ENCODE assay signal across 17 cellular contexts in genomic region chr17:2309338-2310143, GRCh38. TPM values are rescaled to one million over a fixed set of nuclear protein-coding genes. Genes with fewer than 3 reads are reported as not detected.
A peak's percentile ranks its signal among the peaks of the same experiment; 100 is the strongest.
DNase-seq lines count a peak whose midpoint lies in the region; ATAC-seq and TF ChIP-seq lines count a peak whose summit lies in the region.
"Had no signal": no experiment of that assay in that cellular context is flagged by ENCODE, and none has a peak within 500 bp of the region (broad histone marks: within the 10 kb centered on the region; RNA-seq: fewer than 3 reads in every experiment).

No MANE protein-coding gene starts in this region.

- 67 to 71% (median 69%) methylated on average over 6 of the region's 6 CpGs for whole genome bisulfite sequencing in adrenal gland, 4 donors

- H3K27me3 ChIP-seq in adrenal gland: no peaks in the 10 kb centered on the region
- no peaks in the 10 kb centered on the region for H3K27me3 ChIP-seq in tibial artery
- H3K27me3 ChIP-seq: heart left ventricle had no signal

- DNase-seq in left cardiac atrium (peak; percentile 59), left ventricle myocardium superior (no peak), adrenal gland (peak in 6 of 7 donors; percentile 30 to 70 (median 50)), fibroblast of villous mesenchyme (ENCODE audit: low read depth) (peak; percentile 87), tibial artery (no peak), nucleus accumbens (lab: John Stamatoyannopoulos, UW) (no peak), GM19238 (ENCODE audit: insufficient read length, low spot score) (no peak), T-helper 2 cell (no peak)
- DNase-seq: activated CD4-positive, CD25-positive, alpha-beta regulatory T cell; activated effector memory CD4-positive, alpha-beta T cell treated with anti-CD3 and anti-CD28 coated beads, Interleukin-2, amount 50 U/mL, for 16 hours; CD4-positive, alpha-beta T cell; DMS53; heart left ventricle; NCI-H187; NCI-H524; SHP77 treated with DMSO at 0.1 percent for 48 hours; stimulated activated naive CD4-positive, alpha-beta T cell treated with Interleukin-2 at 50 U/mL for 16 hours had no signal

- no peak for TF ChIP-seq POLR2A in adrenal gland (IDR thresholded peaks at IDR 0.05)

- H3K4me3 ChIP-seq in adrenal gland (no peak overlapping the region), fibroblast of villous mesenchyme (ENCODE audit: low read depth, low read length) (no peak overlapping the region), tibial artery (no peak overlapping the region)
- H3K4me3 ChIP-seq: heart left ventricle had no signal

- H3K36me3 ChIP-seq in adrenal gland (replicated peaks in 1 of 2): no peaks in the 10 kb centered on the region
- H3K36me3 ChIP-seq in tibial artery: no peaks in the 10 kb centered on the region

- H3K4me1 ChIP-seq in adrenal gland (replicated peaks in 1 of 2): peaks cover 0 to 10% of the 10 kb centered on the region in 2 donors
- peaks cover 0 to 20% (median under 1%) of the 10 kb centered on the region in 4 donors for H3K4me1 ChIP-seq in tibial artery

- H3K9me3 ChIP-seq in adrenal gland (replicated peaks in 1 of 3) (no peaks in the 10 kb centered on the region), tibial artery (no peaks in the 10 kb centered on the region)
- H3K9me3 ChIP-seq: heart left ventricle had no signal

- intact Hi-C loops in left cardiac atrium (cut with DNase I) (no loop called here), left ventricle myocardium superior (cut with micrococcal nuclease) (no loop called here), adrenal gland (cut with DNase I) (loop anchor here in 1 of 2 donors (5.0 kb wide), 1 partner anchor 38 kb away; no protein-coding TSS in a partner anchor), tibial artery (cut with DNase I; ENCODE audit: low total_unique reads) (no loop called here)

- H3K27ac ChIP-seq in adrenal gland: peak overlapping the region in 2 of 5 donors; percentile 17 to 21
- H3K27ac ChIP-seq in tibial artery: peak overlapping the region; percentile 6 to 18

- peak; percentile 41 to 61 for ATAC-seq in left cardiac atrium
- no peak for ATAC-seq in left ventricle myocardium superior
- ATAC-seq: heart left ventricle had no signal

- TF ChIP-seq CTCF in adrenal gland (IDR thresholded peaks at IDR 0.05): no peak
- no peak for TF ChIP-seq CTCF in fibroblast of villous mesenchyme (IDR thresholded peaks at IDR 0.05; ENCODE audit: insufficient read depth, low read depth, low read length)
- no peak for TF ChIP-seq CTCF in tibial artery (IDR thresholded peaks at IDR 0.05)

RNA-seq across cellular contexts. Expression of gene SRR, which starts 5.8 kb away (rescaled TPM):
- 10 to 100 TPM in 1 of 2 donors, 1 to 10 TPM in 1; 8.7 to 14.5 TPM for total RNA-seq in left cardiac atrium
- total RNA-seq in left ventricle myocardium superior: 7.6 TPM
- 10 to 100 TPM in 7 of 8 donors, 1 to 10 TPM in 1; 9.3 to 58.6 (median 19.7) TPM for total RNA-seq in adrenal gland
- 10 to 100 TPM in 1 of 3 donors, 1 to 10 TPM in 2; 3.8 to 18.0 (median 4.3) TPM for polyA plus RNA-seq in adrenal gland
- 20.0 and 35.0 TPM in 2 replicates for total RNA-seq in fibroblast of villous mesenchyme

RNA-seq across cellular contexts. Expression of gene SMG6, which starts 6.0 kb away (rescaled TPM):
- 10 to 100 TPM; 22.3 to 23.0 TPM for total RNA-seq in left cardiac atrium
- 18.2 TPM for total RNA-seq in left ventricle myocardium superior
- 10 to 100 TPM; 35.6 to 85.1 (median 50.5) TPM for total RNA-seq in adrenal gland
- 10 to 100 TPM; 37.6 to 46.3 (median 44.0) TPM for polyA plus RNA-seq in adrenal gland
- 50.5 and 60.6 TPM in 2 replicates for total RNA-seq in fibroblast of villous mesenchyme

RNA-seq across cellular contexts. Expression of gene TSR1, which starts 26.7 kb away (rescaled TPM):
- total RNA-seq in left cardiac atrium (10 to 100 TPM; 15.9 to 25.3 TPM), left ventricle myocardium superior (23.3 TPM), adrenal gland (10 to 100 TPM; 19.7 to 74.6 (median 26.5) TPM), fibroblast of villous mesenchyme (45.8 and 48.0 TPM in 2 replicates)
- 10 to 100 TPM; 12.7 to 29.7 (median 13.6) TPM for polyA plus RNA-seq in adrenal gland

RNA-seq across cellular contexts. Expression of gene SGSM2, which starts 27.8 kb away (rescaled TPM):
- 10 to 100 TPM; 30.7 to 35.5 TPM for total RNA-seq in left cardiac atrium
- 27.0 TPM for total RNA-seq in left ventricle myocardium superior
- 10 to 100 TPM; 31.3 to 71.8 (median 52.9) TPM for total RNA-seq in adrenal gland
- 100 to 1,000 TPM in 2 of 3 donors, 10 to 100 TPM in 1; 16.3 to 393 (median 175) TPM for polyA plus RNA-seq in adrenal gland
- 29.6 and 29.8 TPM in 2 replicates for total RNA-seq in fibroblast of villous mesenchyme

Comparison
In these comparisons a context has a peak if more than half of its experiments do, and no peak if none do; other contexts are left out.
1. DNase-seq: peak in left cardiac atrium (single experiment), adrenal gland (6 of 7) and fibroblast of villous mesenchyme (single experiment); none in left ventricle myocardium superior (single experiment), tibial artery (0 of 2), nucleus accumbens (0 of 56), GM19238 (single experiment) and T-helper 2 cell (0 of 5).